In genomic region chr10:94225589-94225988, GRCh38 we compare ENCODE assay signal across 2 cellular contexts.
TF ChIP-seq lines count a peak whose summit lies in the region.

No MANE protein-coding gene starts in this region.

TF ChIP-seq in IMR-90, 13 proteins besides CTCF, POLR2A, EP300 and RAD21 (continued from another document):
- TF ChIP-seq SMC3 (IDR thresholded peaks at IDR 0.05; ENCODE audit: low read depth, low read length) = peak; percentile 43; the same call in 1 of the 2 replicates

TF ChIP-seq in liver, 16 proteins besides CTCF, POLR2A, EP300 and RAD21:
- TF ChIP-seq REST (IDR thresholded peaks at IDR 0.05) = peak; percentile 53
- no peak for TF ChIP-seq EGR1 (IDR thresholded peaks at IDR 0.05; ENCODE audit: low read depth in 2 of 2)
